Comparison of ENCODE assay signal across 1 cellular context in genomic region chr10:31320598-31321211, GRCh38.
TF ChIP-seq lines count a peak whose summit lies in the region.

No MANE protein-coding gene starts in this region.

TF ChIP-seq in WTC11, 78 proteins besides CTCF, POLR2A, EP300 and RAD21 (continued from another document):
- TF ChIP-seq IRF1 (CRISPR knock-in tag; IDR thresholded peaks at IDR 0.05), result no peak
- TF ChIP-seq HMGA2 (CRISPR knock-in tag; IDR thresholded peaks at IDR 0.05), result no peak
- no peak for TF ChIP-seq ATF1 (CRISPR knock-in tag; IDR thresholded peaks at IDR 0.05)
- no peak for TF ChIP-seq RORB (CRISPR knock-in tag; IDR thresholded peaks at IDR 0.05)
- no peak for TF ChIP-seq MLX (CRISPR knock-in tag; IDR thresholded peaks at IDR 0.05)
- no peak for TF ChIP-seq CREM (CRISPR knock-in tag; IDR thresholded peaks at IDR 0.05)
- no peak for TF ChIP-seq ATF3 (CRISPR knock-in tag; conservative IDR thresholded peaks at IDR 0.05)
- TF ChIP-seq TCF7 (CRISPR knock-in tag; IDR thresholded peaks at IDR 0.05; ENCODE audit: low read depth), result no peak
